ENCODE assay signal across 8 cellular contexts in genomic region chr19:45078390-45079062, GRCh38. TPM values are rescaled to one million over a fixed set of nuclear protein-coding genes. Genes with fewer than 3 reads are reported as not detected.
DNase-seq lines count a peak whose midpoint lies in the region; ATAC-seq and TF ChIP-seq lines count a peak whose summit lies in the region.

No MANE protein-coding gene starts in this region.

- H3K27ac ChIP-seq in SJCRH30 = peak overlapping the region; percentile 70
- peak overlapping the region; percentile 90 for H3K27ac ChIP-seq in psoas muscle

- TF ChIP-seq CTCF in fibroblast of mammary gland (conservative IDR thresholded peaks at IDR 0.05; ENCODE audit: control insufficient read depth, insufficient read depth, low read depth, low read length) (no peak), psoas muscle (IDR thresholded peaks at IDR 0.05) (no peak)

- peak overlapping the region; percentile 92; the same call in 1 of the 2 replicates for H3K4me3 ChIP-seq in GM08714 (ENCODE audit: low read length)
- peak overlapping the region; percentile 99 for H3K4me3 ChIP-seq in SJCRH30
- peak overlapping the region; percentile 38 for H3K4me3 ChIP-seq in fibroblast of mammary gland (ENCODE audit: control insufficient read depth, low read depth, low read length)
- peak overlapping the region; percentile 100 for H3K4me3 ChIP-seq in psoas muscle

- WGBS in psoas muscle, 3 donors = 54 to 61% (median 55%) methylated on average over 10 of the region's 10 CpGs

- ATAC-seq in psoas muscle (peak; percentile 2 to 15 (median 6)), HG02884 (IDR thresholded peaks at IDR 0.05; ENCODE audit: unreplicated experiment) (no peak), HG02610 (IDR thresholded peaks at IDR 0.05; ENCODE audit: unreplicated experiment) (no peak), GM21360 (IDR thresholded peaks at IDR 0.05; ENCODE audit: unreplicated experiment) (no peak)

- H3K36me3 ChIP-seq in SJCRH30 (peaks cover 6% of the 10 kb centered on the region; the same call in 1 of the 2 replicates), psoas muscle (ENCODE audit: insufficient read depth in 1 of 2, low read depth in 1 of 2) (peaks cover 0 to 19% of the 10 kb centered on the region in 2 donors)

- intact Hi-C loops in psoas muscle (cut with DNase I) = no loop called here

- no peaks in the 10 kb centered on the region for H3K27me3 ChIP-seq in SJCRH30
- H3K27me3 ChIP-seq in psoas muscle (ENCODE audit: insufficient read depth in 3 of 3, low read length in 2 of 3) = no peaks in the 10 kb centered on the region

- DNase-seq in SJCRH30 (no peak), fibroblast of mammary gland (ENCODE audit: low read depth) (no peak), psoas muscle (no peak), KG1 (lab: John Stamatoyannopoulos, UW) (no peak)

- H3K9me3 ChIP-seq in SJCRH30 (replicated peaks) (no peaks in the 10 kb centered on the region), psoas muscle (no peaks in the 10 kb centered on the region)

- no peaks in the 10 kb centered on the region for H3K4me1 ChIP-seq in SJCRH30
- H3K4me1 ChIP-seq in psoas muscle = peaks cover 24% of the 10 kb centered on the region

RNA-seq across cellular contexts. Expression of gene GEMIN7, which starts 0.5 kb away (rescaled TPM):
- total RNA-seq in SJCRH30 (2014; rRNA removed; shearing (Covaris generic)) = 37.3 and 37.9 TPM in 2 replicates
- total RNA-seq in psoas muscle = 10 to 100 TPM; 19.6 to 27.3 (median 24.3) TPM
- 10 to 100 TPM; 40.9 to 51.1 (median 50.3) TPM for polyA plus RNA-seq in psoas muscle

RNA-seq across cellular contexts. Expression of gene ZNF296, which starts 2.2 kb away (rescaled TPM):
- not detected in 2 replicates for total RNA-seq in SJCRH30 (2014; rRNA removed; shearing (Covaris generic))
- under 1 TPM in 3 of 4 donors, not detected in 1; 0.34 to 0.73 (median 0.36) TPM for total RNA-seq in psoas muscle
- polyA plus RNA-seq in psoas muscle = under 1 TPM; 0.22 to 0.62 (median 0.44) TPM

RNA-seq across cellular contexts. Expression of gene PPP1R37, which starts 14.5 kb away (rescaled TPM):
- total RNA-seq in SJCRH30 (2014; rRNA removed; shearing (Covaris generic)) = 19.4 and 20.0 TPM in 2 replicates
- 10 to 100 TPM; 27.0 to 34.6 (median 29.1) TPM for total RNA-seq in psoas muscle
- 10 to 100 TPM; 25.5 to 39.5 (median 36.3) TPM for polyA plus RNA-seq in psoas muscle

RNA-seq across cellular contexts. Expression of gene CLASRP, which starts 39.7 kb away (rescaled TPM):
- total RNA-seq in SJCRH30 (2014; rRNA removed; shearing (Covaris generic)) = 26.4 and 39.8 TPM in 2 replicates
- total RNA-seq in psoas muscle = 10 to 100 TPM; 37.4 to 65.9 (median 47.1) TPM
- polyA plus RNA-seq in psoas muscle = 10 to 100 TPM; 30.8 to 34.5 (median 33.2) TPM

Comparison
In these comparisons a context has a peak if more than half of its experiments do, and no peak if none do; other contexts are left out.
1. H3K4me3 ChIP-seq: peak in every context shown above with its lines; median percentile 100 in psoas muscle; 99 in SJCRH30; 92 in GM08714; 38 in fibroblast of mammary gland.
2. ATAC-seq: peak in psoas muscle (4 of 4); none in HG02884 (single experiment), HG02610 (single experiment) and GM21360 (single experiment).